ENCODE assay signal across 21 cellular contexts in genomic region chr9:82140471-82140870, GRCh38.
"Had no signal": no experiment of that assay in that cellular context is flagged by ENCODE, and none has a peak within 500 bp of the region (broad histone marks: within the 10 kb centered on the region; RNA-seq: fewer than 3 reads in every experiment).

No MANE protein-coding gene starts in this region.

- H3K4me3 Mint-ChIP-seq: activated naive CD4-positive, alpha-beta T cell treated with anti-CD3 and anti-CD28 coated beads, Interleukin-2, amount 50 U/mL, for 24 hours; activated T-cell treated with anti-CD3 and anti-CD28 coated beads, Interleukin-2, amount 50 U/mL, for 72 hours; dendritic cell treated with granulocyte-macrophage colony-stimulating factor and Interleukin-4, amounts not matched to agents 40 ng/mL and 50 ng/mL, for 4 days; nephron progenitor cell; stimulated activated naive B cell treated with anti-CD40 and anti-IgM and Interleukin-4, amounts not matched to agents 10 μg/mL and 1 μg/mL and 100 μg/mL, for 72 hours had no signal

- DNase-seq: activated CD4-positive, alpha-beta T cell treated with anti-CD3 and anti-CD28 coated beads for 1 hour; activated CD8-positive, alpha-beta memory T cell treated with anti-CD3 and anti-CD28 coated beads for 24 hours; activated CD8-positive, alpha-beta memory T cell treated with anti-CD3 and anti-CD28 coated beads, Interleukin-2, amount 50 U/mL, for 48 hours; activated gamma-delta T cell; activated T-cell treated with anti-CD3 and anti-CD28 coated beads, Interleukin-2, amount 50 U/mL, for 72 hours; effector CD8-positive, alpha-beta T cell; foreskin fibroblast; islet precursor cell; left colon; nephron progenitor cell; nucleus accumbens; spleen; stimulated activated naive B cell treated with anti-CD40 and anti-IgM and Interleukin-4, amounts not matched to agents 10 μg/mL and 1 μg/mL and 100 μg/mL, for 72 hours; T-helper 2 cell; WERI-Rb-1 had no signal

- H3K4me1 Mint-ChIP-seq: activated naive CD4-positive, alpha-beta T cell treated with anti-CD3 and anti-CD28 coated beads, Interleukin-2, amount 50 U/mL, for 24 hours; nephron progenitor cell had no signal

- H3K4me2 ChIP-seq: hepatocyte had no signal

- H3K27me3 Mint-ChIP-seq: activated naive CD4-positive, alpha-beta T cell treated with anti-CD3 and anti-CD28 coated beads, Interleukin-2, amount 50 U/mL, for 24 hours; dendritic cell treated with granulocyte-macrophage colony-stimulating factor and Interleukin-4, amounts not matched to agents 40 ng/mL and 50 ng/mL, for 4 days; stimulated activated naive B cell treated with anti-CD40 and anti-IgM and Interleukin-4, amounts not matched to agents 10 μg/mL and 1 μg/mL and 100 μg/mL, for 72 hours had no signal

- H3K36me3 ChIP-seq: ascending aorta, spleen, vagina, WERI-Rb-1 had no signal

- H3K79me2 ChIP-seq: hepatocyte had no signal

- H3K9me3 ChIP-seq: ascending aorta, vagina had no signal

- ATAC-seq: activated T-cell treated with anti-CD3 and anti-CD28 coated beads, Interleukin-2, amount 50 U/mL, for 72 hours; left colon; stimulated activated naive B cell treated with anti-CD40 and anti-IgM and Interleukin-4, amounts not matched to agents 10 μg/mL and 1 μg/mL and 100 μg/mL, for 72 hours had no signal

- H3K9me3 Mint-ChIP-seq: activated naive CD4-positive, alpha-beta T cell treated with anti-CD3 and anti-CD28 coated beads, Interleukin-2, amount 50 U/mL, for 24 hours had no signal

- H3K27ac ChIP-seq: ascending aorta, hepatocyte, spleen, vagina, WERI-Rb-1 had no signal

- H2AFZ ChIP-seq: hepatocyte had no signal

- H3K4me1 ChIP-seq: ascending aorta, spleen, vagina had no signal

- H3K4me3 ChIP-seq: ascending aorta, hepatocyte, lung, spleen, vagina had no signal

- H3K27ac Mint-ChIP-seq: activated naive CD4-positive, alpha-beta T cell treated with anti-CD3 and anti-CD28 coated beads, Interleukin-2, amount 50 U/mL, for 24 hours; activated T-cell treated with anti-CD3 and anti-CD28 coated beads, Interleukin-2, amount 50 U/mL, for 72 hours; dendritic cell treated with granulocyte-macrophage colony-stimulating factor and Interleukin-4, amounts not matched to agents 40 ng/mL and 50 ng/mL, for 4 days; nephron progenitor cell; stimulated activated naive B cell treated with anti-CD40 and anti-IgM and Interleukin-4, amounts not matched to agents 10 μg/mL and 1 μg/mL and 100 μg/mL, for 72 hours had no signal

- H3K36me3 Mint-ChIP-seq: activated naive CD4-positive, alpha-beta T cell treated with anti-CD3 and anti-CD28 coated beads, Interleukin-2, amount 50 U/mL, for 24 hours had no signal

- H3K27me3 ChIP-seq: ascending aorta, hepatocyte, spleen, vagina had no signal
